9 cellular contexts compared by ENCODE assay signal in the genomic region with DNA sequence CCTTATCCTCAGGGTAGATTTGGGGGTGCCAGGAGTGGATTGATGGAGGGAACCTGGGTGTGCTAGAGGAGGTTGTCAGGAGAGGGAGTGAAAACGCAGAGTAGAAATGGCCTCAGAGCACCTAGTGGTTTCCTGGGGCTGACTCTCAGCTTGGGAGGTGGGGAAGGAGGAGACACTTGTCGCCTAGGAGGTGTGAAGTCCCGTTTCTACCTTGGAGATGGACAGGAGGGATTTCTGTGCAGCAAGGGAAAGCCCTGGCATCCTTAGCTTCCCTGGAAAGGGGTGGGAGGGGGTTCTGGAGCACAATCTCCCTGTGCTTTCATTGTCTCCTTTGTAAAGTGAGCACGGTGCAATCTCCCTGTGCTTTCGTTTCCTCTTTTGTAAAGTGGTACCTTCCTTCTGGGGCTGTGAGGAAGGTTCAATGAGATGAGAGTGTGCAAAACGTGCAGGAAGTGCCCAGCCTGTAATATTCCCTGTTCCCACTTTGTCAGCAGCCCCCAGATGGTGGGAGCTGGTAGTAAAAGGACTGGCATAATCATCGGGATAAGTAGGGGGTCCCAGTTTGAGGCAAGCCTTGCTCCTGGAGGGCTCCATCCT. TPM values are rescaled to one million over a fixed set of nuclear protein-coding genes. Genes with fewer than 3 reads are reported as not detected.
DNase-seq lines count a peak whose midpoint lies in the region; ATAC-seq, FAIRE-seq and TF ChIP-seq lines count a peak whose summit lies in the region.
"Had no signal": no experiment of that assay in that cellular context is flagged by ENCODE, and none has a peak within 500 bp of the region (broad histone marks: within the 10 kb centered on the region; RNA-seq: fewer than 3 reads in every experiment).

No MANE protein-coding gene starts in this region.

- no peak overlapping the region for H3K27ac ChIP-seq in mesenchymal stem cell (ENCODE audit: low read length, poor library complexity, severe bottlenecking)

- WGBS in mesenchymal stem cell = 74% methylated on average over 5 of the region's 7 CpGs

- no peak overlapping the region for H3K14ac ChIP-seq in mesenchymal stem cell (ENCODE audit: low read length in 2 of 2)

- no peak for TF ChIP-seq POLR2A in GM12891 (IDR thresholded peaks at IDR 0.05; ENCODE audit: low read depth, low read length)

- H2BK15ac ChIP-seq in mesenchymal stem cell (ENCODE audit: low read depth, poor library complexity, severe bottlenecking) = no peak overlapping the region

- no peak overlapping the region for H3K4ac ChIP-seq in mesenchymal stem cell (ENCODE audit: low read depth in 1 of 2, low read length in 2 of 2)

- no peak overlapping the region for H2BK120ac ChIP-seq in mesenchymal stem cell (ENCODE audit: low read depth, low read length)

- H3K9ac ChIP-seq in mesenchymal stem cell (ENCODE audit: low read length) = peak overlapping the region; percentile 93

- H2AK5ac ChIP-seq in mesenchymal stem cell (ENCODE audit: low read length, severe bottlenecking) = no peak overlapping the region

- FAIRE-seq in GM12891 (lab: Jason Lieb, UNC) = peak; percentile 88
- no peak for FAIRE-seq in urothelium cell line (lab: Jason Lieb, UNC)
- FAIRE-seq in D721Med (lab: Jason Lieb, UNC) = no peak

- no peak overlapping the region for H4K8ac ChIP-seq in mesenchymal stem cell (ENCODE audit: low read length)

- no peaks in the 10 kb centered on the region for H3K9me3 ChIP-seq in mesenchymal stem cell (ENCODE audit: control insufficient read depth, low read length)

- no peaks in the 10 kb centered on the region for H3K27me3 ChIP-seq in mesenchymal stem cell (ENCODE audit: control insufficient read depth in 1 of 2, insufficient read depth in 1 of 2, low read length in 2 of 2)

- peak; percentile 72 for ATAC-seq in GM21447 (IDR thresholded peaks at IDR 0.05; ENCODE audit: unreplicated experiment)

- H3K4me3 ChIP-seq in mesenchymal stem cell (ENCODE audit: insufficient read depth in 1 of 2, low read depth in 1 of 2, low read length in 2 of 2) = peak overlapping the region in 1 of 2 experiments; percentile 87

- H3K23ac ChIP-seq in mesenchymal stem cell (ENCODE audit: low read length in 2 of 2) = no peak overlapping the region

- DNase-seq in GM12891 (ENCODE audit: insufficient read length, low spot score) (peak; percentile 51), NOMO-1 treated with DMSO at 0.1 percent for 48 hours (lab: John Stamatoyannopoulos, UW; ENCODE audit: unreplicated experiment) (peak; percentile 62), mesenchymal stem cell (no peak), urothelium cell line (ENCODE audit: low spot score) (no peak), D721Med (ENCODE audit: insufficient read length, low spot score) (no peak), DMS 273 (lab: John Stamatoyannopoulos, UW; ENCODE audit: unreplicated experiment) (no peak)
- no peak for DNase-seq in effector CD8-positive, alpha-beta T cell (lab: John Stamatoyannopoulos, UW)
- DNase-seq: NCI-H510A treated with DMSO at 0.1 percent for 48 hours had no signal

- H3K18ac ChIP-seq in mesenchymal stem cell (ENCODE audit: low read depth in 1 of 2, low read length in 2 of 2) = no peak overlapping the region

- H2AFZ ChIP-seq in mesenchymal stem cell (ENCODE audit: low read depth, low read length) = no peak overlapping the region

- peaks cover 17% of the 10 kb centered on the region for H3K79me1 ChIP-seq in mesenchymal stem cell (replicated peaks; ENCODE audit: low read length, poor library complexity, severe bottlenecking)

- H4K91ac ChIP-seq in mesenchymal stem cell (ENCODE audit: low read length) = no peak overlapping the region

- peaks cover 8 to 17% of the 10 kb centered on the region in 2 experiments for H3K36me3 ChIP-seq in mesenchymal stem cell (ENCODE audit: control insufficient read depth in 1 of 2, insufficient read depth in 2 of 2, low read depth in 1 of 2, low read length in 2 of 2)

- peaks cover 7% of the 10 kb centered on the region for H3K4me1 ChIP-seq in mesenchymal stem cell (ENCODE audit: control insufficient read depth, insufficient read depth, low read depth, low read length)

- H2BK5ac ChIP-seq in mesenchymal stem cell (ENCODE audit: low read depth, low read length, poor library complexity, severe bottlenecking) = no peak overlapping the region

- H3K4me2 ChIP-seq in mesenchymal stem cell (ENCODE audit: low read length, poor library complexity, severe bottlenecking) = no peak overlapping the region

- no peak overlapping the region for H2BK12ac ChIP-seq in mesenchymal stem cell (ENCODE audit: low read length in 2 of 2)

- no peak for TF ChIP-seq CTCF in D721Med (IDR thresholded peaks at IDR 0.05; ENCODE audit: insufficient read depth, missing control alignments)

TF ChIP-seq in GM12891, 5 proteins besides CTCF, POLR2A, EP300 and RAD21:
- TF ChIP-seq SPI1 (IDR thresholded peaks at IDR 0.05; ENCODE audit: low read depth, low read length) = peak; percentile 97
- TF ChIP-seq POU2F2 (IDR thresholded peaks at IDR 0.05; ENCODE audit: low read depth, low read length) = no peak

RNA-seq across cellular contexts. Expression of a gene that starts 1.6 kb away (rescaled TPM):
- 24.1 TPM for polyA plus RNA-seq in GM12891 (2012; ENCODE audit: low read depth, missing spikeins)
- 4.0 TPM for polyA plus RNA-seq in mesenchymal stem cell (2013, experiment 1 of 2)
- polyA plus RNA-seq in mesenchymal stem cell (2013, experiment 2 of 2) = 4.0 TPM

RNA-seq across cellular contexts. Expression of a gene that starts 33.1 kb away (rescaled TPM):
- polyA plus RNA-seq in GM12891 (2012; ENCODE audit: low read depth, missing spikeins) = 51.5 TPM
- polyA plus RNA-seq in mesenchymal stem cell (2013, experiment 1 of 2) = 1.4 TPM
- 1.7 TPM for polyA plus RNA-seq in mesenchymal stem cell (2013, experiment 2 of 2)

RNA-seq across cellular contexts. Expression of a gene that starts 38.5 kb away (rescaled TPM):
- 53.3 TPM for polyA plus RNA-seq in GM12891 (2012; ENCODE audit: low read depth, missing spikeins)
- polyA plus RNA-seq in mesenchymal stem cell (2013, experiment 1 of 2) = 0.48 TPM
- 0.41 TPM for polyA plus RNA-seq in mesenchymal stem cell (2013, experiment 2 of 2)

Comparison
In these comparisons a context has a peak if more than half of its experiments do, and no peak if none do; other contexts are left out.
1. DNase-seq: peak in GM12891 (single experiment) and NOMO-1 treated with DMSO at 0.1 percent for 48 hours (single experiment); none in mesenchymal stem cell (single experiment), effector CD8-positive, alpha-beta T cell (single experiment), urothelium cell line (single experiment), D721Med (single experiment) and DMS 273 (single experiment).